ENCODE assay signal across 8 cellular contexts in genomic region chr13:19818223-19818842, GRCh38. TPM values are rescaled to one million over a fixed set of nuclear protein-coding genes. Genes with fewer than 3 reads are reported as not detected.
DNase-seq lines count a peak whose midpoint lies in the region; ATAC-seq and TF ChIP-seq lines count a peak whose summit lies in the region.

No MANE protein-coding gene starts in this region.

- WGBS in neuronal stem cell (ENCODE audit: extremely low coverage in 2 of 2, insufficient read length in 2 of 2, insufficient replicate concordance in 1 of 2), 2 donors, result 100% methylated on average over 1 of the region's 27 CpGs; no CpG with 5 or more reads in 1 of the 2 donors

- H3K9ac ChIP-seq in neuronal stem cell (ENCODE audit: low read depth, low read length, poor library complexity), result no peak overlapping the region

- no peak overlapping the region for H3K27ac ChIP-seq in HEK293 (ENCODE audit: extremely low read depth, low read depth, low read length)
- H3K27ac ChIP-seq in neuronal stem cell (replicated peaks; ENCODE audit: low read length), result no peak overlapping the region
- H3K27ac ChIP-seq in ascending aorta, result no peak overlapping the region

- no peak overlapping the region for H3K14ac ChIP-seq in neuronal stem cell (ENCODE audit: low read length)

- CTCF ChIA-PET in HEK293 (lab: Yijun Ruan, JAX), result interaction anchor here (0.5 to 0.7 kb wide), 3 partner anchors 10 to 34 kb away, joined by 3 read pairs; no protein-coding TSS in a partner anchor

- no peak overlapping the region for H3K4me3 ChIP-seq in HEK293 (ENCODE audit: low read depth, low read length)
- H3K4me3 ChIP-seq in neuronal stem cell (ENCODE audit: low read length in 2 of 2), result no peak overlapping the region
- no peak overlapping the region for H3K4me3 ChIP-seq in ascending aorta

- H3K9me3 ChIP-seq in HEK293 (ENCODE audit: control insufficient read depth, insufficient read depth, low read depth, low read length) (no peaks in the 10 kb centered on the region), neuronal stem cell (replicated peaks in 1 of 2; ENCODE audit: control insufficient read depth in 2 of 2, insufficient read depth in 1 of 2, low read depth in 1 of 2, low read length in 2 of 2) (peaks cover 3 to 11% of the 10 kb centered on the region in 2 donors), ascending aorta (no peaks in the 10 kb centered on the region)

- no peaks in the 10 kb centered on the region for H3K4me1 ChIP-seq in HEK293 (ENCODE audit: control insufficient read depth, insufficient read depth, low read length)
- no peaks in the 10 kb centered on the region for H3K4me1 ChIP-seq in neuronal stem cell (ENCODE audit: control insufficient read depth in 2 of 2, insufficient read depth in 1 of 2, low read depth in 1 of 2, low read length in 2 of 2)
- H3K4me1 ChIP-seq in ascending aorta, result no peaks in the 10 kb centered on the region

- no peak overlapping the region for H2AFZ ChIP-seq in neuronal stem cell (ENCODE audit: low read length)

- no peak overlapping the region for H3K23ac ChIP-seq in neuronal stem cell (ENCODE audit: low read depth, low read length, poor library complexity)

- no peaks in the 10 kb centered on the region for H3K79me1 ChIP-seq in neuronal stem cell (ENCODE audit: low read depth, low read length)

- H2AK5ac ChIP-seq in neuronal stem cell (ENCODE audit: low read depth, low read length), result no peak overlapping the region

- H2BK5ac ChIP-seq in neuronal stem cell (ENCODE audit: low read length), result no peak overlapping the region

- peak overlapping the region; percentile 16 for H3K18ac ChIP-seq in neuronal stem cell (ENCODE audit: low read length)

- no peak overlapping the region for H2BK15ac ChIP-seq in neuronal stem cell (ENCODE audit: low read length)

- H3K27me3 ChIP-seq in neuronal stem cell (ENCODE audit: control insufficient read depth in 3 of 3, insufficient read depth in 3 of 3, low read depth in 1 of 3, low read length in 3 of 3), result no peaks in the 10 kb centered on the region
- no peaks in the 10 kb centered on the region for H3K27me3 ChIP-seq in ascending aorta

- no peak overlapping the region for H4K91ac ChIP-seq in neuronal stem cell (ENCODE audit: low read depth, low read length, poor library complexity)

- ATAC-seq in HG03521 (IDR thresholded peaks at IDR 0.05; ENCODE audit: unreplicated experiment) (no peak), GM21423 (IDR thresholded peaks at IDR 0.05; ENCODE audit: unreplicated experiment) (no peak)

- no peak overlapping the region for H3K4me2 ChIP-seq in neuronal stem cell (ENCODE audit: insufficient read depth, low read length, poor library complexity, severe bottlenecking)

- POLR2A ChIA-PET in HEK293 (lab: Yijun Ruan, JAX), result no interaction called here

- DNase-seq in activated CD4-positive, alpha-beta T cell treated with anti-CD3 and anti-CD28 coated beads, Interleukin-2, amount 50 U/mL, for 48 hours, result peak; percentile 44 to 52
- DNase-seq in erythroblast (lab: John Stamatoyannopoulos, UW) (peak; percentile 73 to 80), neuronal stem cell (ENCODE audit: low spot score) (peak; percentile 36), NCI-H2196 (lab: John Stamatoyannopoulos, UW; ENCODE audit: unreplicated experiment) (no peak), ascending aorta (ENCODE audit: low spot score in 2 of 2) (no peak)

- TF ChIP-seq CTCF in HEK293 (tag by site-specific recombination; IDR thresholded peaks at IDR 0.05) (peak; percentile 57), ascending aorta (IDR thresholded peaks at IDR 0.05) (peak in 1 of 3 experiments; percentile 27)

- H2BK12ac ChIP-seq in neuronal stem cell (ENCODE audit: low read length), result no peak overlapping the region

- no peak for TF ChIP-seq POLR2A in erythroblast (IDR thresholded peaks at IDR 0.05; ENCODE audit: low read length)

- intact Hi-C loops in ascending aorta (cut with DNase I), result no loop called here

- H2BK120ac ChIP-seq in neuronal stem cell (ENCODE audit: low read depth, low read length), result no peak overlapping the region

- H4K8ac ChIP-seq in neuronal stem cell (ENCODE audit: low read depth, low read length), result no peak overlapping the region

- H3K36me3 ChIP-seq in HEK293 (ENCODE audit: control insufficient read depth in 2 of 2, insufficient read depth in 1 of 2, low read length in 2 of 2), result peaks cover 8 to 34% of the 10 kb centered on the region in 2 experiments; a peak in 2 of 3 replicates
- peaks cover 7 to 50% of the 10 kb centered on the region in 2 donors for H3K36me3 ChIP-seq in neuronal stem cell (replicated peaks in 1 of 2; ENCODE audit: control insufficient read depth in 2 of 2, insufficient read depth in 2 of 2, low read length in 2 of 2)
- H3K36me3 ChIP-seq in ascending aorta, result peaks cover 10 to 21% of the 10 kb centered on the region in 2 donors

- H3K4ac ChIP-seq in neuronal stem cell (ENCODE audit: low read length), result no peak overlapping the region

TF ChIP-seq in HEK293, 187 proteins besides CTCF, POLR2A, EP300 and RAD21:
- TF ChIP-seq ZNF404 (tag by site-specific recombination; IDR thresholded peaks at IDR 0.05) (no peak), ZNF23 (tag by site-specific recombination; IDR thresholded peaks at IDR 0.05; ENCODE audit: borderline replicate concordance) (no peak), ZNF544 (tag by site-specific recombination; IDR thresholded peaks at IDR 0.05) (no peak), ZNF777 (tag by site-specific recombination; IDR thresholded peaks at IDR 0.05; ENCODE audit: borderline replicate concordance) (no peak), ZNF837 (tag by site-specific recombination; IDR thresholded peaks at IDR 0.05) (no peak), ZNF10 (tag by site-specific recombination; IDR thresholded peaks at IDR 0.05) (no peak), ZNF221 (tag by site-specific recombination; IDR thresholded peaks at IDR 0.05; ENCODE audit: borderline replicate concordance) (no peak), HOXC10 (CRISPR knock-in tag; IDR thresholded peaks at IDR 0.05) (no peak), PRDM6 (tag by site-specific recombination; IDR thresholded peaks at IDR 0.05) (no peak), KLF16 (tag by site-specific recombination; IDR thresholded peaks at IDR 0.05) (no peak), ZNF626 (tag by site-specific recombination; IDR thresholded peaks at IDR 0.05) (no peak)

RNA-seq across cellular contexts. Expression of gene PSPC1, which starts 35.6 kb away (rescaled TPM):
- 65.2 TPM for polyA plus RNA-seq in neuronal stem cell (2013, experiment 1 of 2)
- polyA plus RNA-seq in neuronal stem cell (2013, experiment 2 of 2), result 67.4 TPM
- 17.0 TPM for total RNA-seq in ascending aorta

RNA-seq across cellular contexts. Expression of gene ZMYM5, which starts 45.1 kb away (rescaled TPM):
- polyA plus RNA-seq in neuronal stem cell (2013, experiment 1 of 2), result 9.5 TPM
- 9.9 TPM for polyA plus RNA-seq in neuronal stem cell (2013, experiment 2 of 2)
- total RNA-seq in ascending aorta, result 14.2 TPM

Comparison
In these comparisons a context has a peak if more than half of its experiments do, and no peak if none do; other contexts are left out.
1. DNase-seq: peak in activated CD4-positive, alpha-beta T cell treated with anti-CD3 and anti-CD28 coated beads, Interleukin-2, amount 50 U/mL, for 48 hours (2 of 2), erythroblast (2 of 2) and neuronal stem cell (single experiment); none in NCI-H2196 (single experiment) and ascending aorta (0 of 2).